23 cellular contexts compared by ENCODE assay signal in the genomic region with DNA sequence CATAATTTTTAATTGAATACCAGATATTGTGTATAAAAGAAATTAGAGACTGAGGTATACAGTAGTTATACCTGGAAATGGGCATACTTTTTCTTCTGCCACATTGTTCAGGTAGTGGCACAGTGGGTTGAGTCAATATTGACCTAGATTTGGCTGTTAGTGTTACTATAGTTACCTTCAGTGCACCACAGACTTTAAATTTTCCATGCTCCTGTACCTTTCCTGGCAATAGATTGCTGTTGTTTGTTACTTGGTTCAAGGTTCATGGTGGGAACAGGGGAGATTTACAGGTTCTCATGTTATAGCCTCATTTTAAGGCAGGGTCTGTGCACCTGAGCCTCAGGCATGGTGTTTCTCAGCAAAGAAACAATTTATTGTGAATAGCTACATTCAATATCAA.
"Had no signal": no experiment of that assay in that cellular context is flagged by ENCODE, and none has a peak within 500 bp of the region (broad histone marks: within the 10 kb centered on the region; RNA-seq: fewer than 3 reads in every experiment).

No MANE protein-coding gene starts in this region.

- DNase-seq: natural killer cell; occipital lobe; ovary; posterior cingulate gyrus; psoas muscle; right cardiac atrium; spleen; stimulated activated CD4-positive, alpha-beta T cell treated with anti-CD3 and anti-CD28 coated beads, Interleukin-12 subunit alpha, Interleukin-12 subunit beta, amount 100 ng/mL, for 4 hours; stimulated activated CD4-positive, alpha-beta T cell treated with anti-CD3 and anti-CD28 coated beads, Interleukin-1b, Interleukin-23, amount 100 ng/mL, for 48 hours; stimulated activated CD4-positive, alpha-beta T cell treated with anti-CD3 and anti-CD28 coated beads, Interleukin-4, amount 100 ng/mL, for 1 hour; stimulated activated CD4-positive, alpha-beta T cell treated with anti-CD3 and anti-CD28 coated beads, Interleukin-4, amount 100 ng/mL, for 4 hours; stimulated activated CD8-positive, alpha-beta memory T cell treated with anti-CD3 and anti-CD28 coated beads, Interleukin-4, amount 100 ng/mL, for 48 hours; stimulated activated naive CD4-positive, alpha-beta T cell; stimulated activated naive CD8-positive, alpha-beta T cell treated with anti-CD3 and anti-CD28 coated beads, Interleukin-15, amount 100 ng/mL, for 72 hours; stimulated activated naive CD8-positive, alpha-beta T cell treated with anti-CD3 and anti-CD28 coated beads, Interleukin-15, Interleukin-2, amounts not matched to agents 100 U/mL and 50 U/mL, for 24 hours; substantia nigra; testis; tibial artery; transverse colon; upper lobe of right lung; uterus had no signal

- ATAC-seq: natural killer cell; psoas muscle; right cardiac atrium; sciatic nerve; stimulated activated memory B cell treated with anti-CD40 and anti-IgM and Interleukin-4, amounts not matched to agents 10 μg/mL and 1 μg/mL and 100 μg/mL, for 72 hours; stimulated activated naive CD8-positive, alpha-beta T cell treated with anti-CD3 and anti-CD28 coated beads, Interleukin-15, amount 100 ng/mL, for 72 hours; stimulated activated naive CD8-positive, alpha-beta T cell treated with anti-CD3 and anti-CD28 coated beads, Interleukin-15, Interleukin-2, amounts not matched to agents 100 U/mL and 50 U/mL, for 24 hours; upper lobe of right lung had no signal
